In the genomic region with DNA sequence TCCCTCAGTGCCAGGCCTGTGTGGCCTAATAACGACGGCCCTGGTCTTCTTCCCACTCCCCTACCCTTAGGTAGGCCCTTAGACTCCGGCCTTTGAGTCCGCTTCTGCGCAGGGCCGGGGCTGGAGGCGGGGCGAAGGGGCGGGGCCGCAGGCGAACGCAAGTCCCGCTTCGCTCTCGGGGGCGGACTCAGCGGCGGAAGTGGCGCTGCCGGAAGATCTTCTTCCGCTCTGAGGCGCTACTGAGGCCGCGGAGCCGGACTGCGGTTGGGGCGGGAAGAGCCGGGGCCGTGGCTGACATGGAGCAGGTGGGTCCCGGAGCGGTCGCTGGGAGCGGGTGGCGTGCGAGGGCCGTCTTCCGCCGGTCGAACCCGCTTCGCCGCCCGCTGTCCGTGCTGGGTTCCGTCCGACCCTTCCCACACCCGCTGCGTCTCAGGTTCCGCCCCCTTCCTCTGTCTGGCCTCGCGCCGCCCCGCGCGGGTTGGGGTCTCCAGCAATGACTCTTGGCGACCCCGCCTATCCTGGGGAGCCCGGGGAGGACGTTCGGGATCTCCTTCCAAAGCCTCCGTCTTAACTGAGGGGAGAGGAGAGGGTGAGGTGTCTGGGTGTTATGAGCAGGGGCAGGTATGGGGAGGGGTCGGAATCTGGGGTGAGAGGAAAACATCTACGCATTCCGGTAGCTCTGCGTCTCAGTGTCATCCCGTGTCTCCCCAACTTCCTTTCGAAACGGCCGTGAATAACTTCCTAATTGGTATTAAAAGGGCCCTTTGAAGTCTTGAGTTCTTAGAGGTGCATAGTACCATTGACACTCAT, we compare ENCODE assay signal across 1 cellular context.
A peak's percentile ranks its signal among the peaks of the same experiment; 100 is the strongest.
TF ChIP-seq lines count a peak whose summit lies in the region.

A gene (plus strand): TSS at position 218 of the 810 bp plus-strand sequence. CDS start 16,388 bp downstream, outside the sequence.

TF ChIP-seq in HEK293, 187 proteins besides CTCF, POLR2A, EP300 and RAD21 (continued from another document and continues in another):
- TF ChIP-seq ZNF629 (tag by site-specific recombination; IDR thresholded peaks at IDR 0.05) (peak; percentile 71), ZNF544 (tag by site-specific recombination; IDR thresholded peaks at IDR 0.05) (no peak), OSR2 (tag by site-specific recombination; IDR thresholded peaks at IDR 0.05) (peak; percentile 44; the same call in 1 of the 2 replicates), ZNF529 (tag by site-specific recombination; IDR thresholded peaks at IDR 0.05; ENCODE audit: insufficient replicate concordance) (no peak), ZFP3 (tag by site-specific recombination; IDR thresholded peaks at IDR 0.05; ENCODE audit: low read depth) (no peak), ZNF555 (tag by site-specific recombination; conservative IDR thresholded peaks at IDR 0.05) (no peak), ZNF707 (tag by site-specific recombination; IDR thresholded peaks at IDR 0.05) (no peak), ZNF558 (tag by site-specific recombination; IDR thresholded peaks at IDR 0.05) (no peak), ZBTB8A (tag by site-specific recombination; IDR thresholded peaks at IDR 0.05) (peak; percentile 35; the same call in 1 of the 2 replicates), FEZF1 (tag by site-specific recombination; IDR thresholded peaks at IDR 0.05) (no peak), ZNF776 (tag by site-specific recombination; IDR thresholded peaks at IDR 0.05; ENCODE audit: borderline replicate concordance) (no peak), ZNF623 (tag by site-specific recombination; IDR thresholded peaks at IDR 0.05) (no peak), EGR2 (tag by site-specific recombination; IDR thresholded peaks at IDR 0.05; ENCODE audit: low read depth) (peak; percentile 57; the same call in 1 of the 2 replicates), ZNF324 (tag by site-specific recombination; IDR thresholded peaks at IDR 0.05) (no peak), ZNF530 (tag by site-specific recombination; IDR thresholded peaks at IDR 0.05; ENCODE audit: low read depth) (no peak), HOXD13 (CRISPR knock-in tag; IDR thresholded peaks at IDR 0.05; ENCODE audit: borderline replicate concordance) (no peak), ZNF596 (tag by site-specific recombination; IDR thresholded peaks at IDR 0.05) (no peak), ZNF426 (tag by site-specific recombination; IDR thresholded peaks at IDR 0.05) (no peak), MYNN (tag by site-specific recombination; IDR thresholded peaks at IDR 0.05; ENCODE audit: borderline replicate concordance) (no peak), ZNF214 (tag by site-specific recombination; IDR thresholded peaks at IDR 0.05; ENCODE audit: borderline replicate concordance) (no peak), ZNF221 (tag by site-specific recombination; IDR thresholded peaks at IDR 0.05; ENCODE audit: borderline replicate concordance) (peak; percentile 80; the same call in 1 of the 2 replicates), ZNF341 (tag by site-specific recombination; IDR thresholded peaks at IDR 0.05; ENCODE audit: low read depth) (peak; percentile 85), ZNF843 (tag by site-specific recombination; IDR thresholded peaks at IDR 0.05) (peak; percentile 58; the same call in 1 of the 2 replicates), MZF1 (tag by site-specific recombination; IDR thresholded peaks at IDR 0.05; ENCODE audit: borderline replicate concordance) (no peak), ZNF140 (tag by site-specific recombination; IDR thresholded peaks at IDR 0.05) (no peak; the same call in 1 of the 2 replicates), ZNF837 (tag by site-specific recombination; IDR thresholded peaks at IDR 0.05) (no peak), MEIS1 (CRISPR knock-in tag; IDR thresholded peaks at IDR 0.05; ENCODE audit: borderline replicate concordance) (no peak), ZXDB (tag by site-specific recombination; IDR thresholded peaks at IDR 0.05) (peak; percentile 94), ZNF777 (tag by site-specific recombination; IDR thresholded peaks at IDR 0.05; ENCODE audit: borderline replicate concordance) (no peak), ZNF791 (tag by site-specific recombination; IDR thresholded peaks at IDR 0.05) (no peak), ZNF175 (tag by site-specific recombination; IDR thresholded peaks at IDR 0.05) (no peak), SP2 (tag by site-specific recombination; IDR thresholded peaks at IDR 0.05) (peak; percentile 96)
- TF ChIP-seq, protein P1, sequence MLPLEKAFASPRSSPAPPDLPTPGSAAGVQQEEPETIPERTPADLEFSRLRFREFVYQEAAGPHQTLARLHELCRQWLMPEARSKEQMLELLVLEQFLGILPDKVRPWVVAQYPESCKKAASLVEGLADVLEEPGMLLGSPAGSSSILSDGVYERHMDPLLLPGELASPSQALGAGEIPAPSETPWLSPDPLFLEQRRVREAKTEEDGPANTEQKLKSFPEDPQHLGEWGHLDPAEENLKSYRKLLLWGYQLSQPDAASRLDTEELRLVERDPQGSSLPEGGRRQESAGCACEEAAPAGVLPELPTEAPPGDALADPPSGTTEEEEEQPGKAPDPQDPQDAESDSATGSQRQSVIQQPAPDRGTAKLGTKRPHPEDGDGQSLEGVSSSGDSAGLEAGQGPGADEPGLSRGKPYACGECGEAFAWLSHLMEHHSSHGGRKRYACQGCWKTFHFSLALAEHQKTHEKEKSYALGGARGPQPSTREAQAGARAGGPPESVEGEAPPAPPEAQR (tag by site-specific recombination; IDR thresholded peaks at IDR 0.05) = no peak
- TF ChIP-seq, protein P2, sequence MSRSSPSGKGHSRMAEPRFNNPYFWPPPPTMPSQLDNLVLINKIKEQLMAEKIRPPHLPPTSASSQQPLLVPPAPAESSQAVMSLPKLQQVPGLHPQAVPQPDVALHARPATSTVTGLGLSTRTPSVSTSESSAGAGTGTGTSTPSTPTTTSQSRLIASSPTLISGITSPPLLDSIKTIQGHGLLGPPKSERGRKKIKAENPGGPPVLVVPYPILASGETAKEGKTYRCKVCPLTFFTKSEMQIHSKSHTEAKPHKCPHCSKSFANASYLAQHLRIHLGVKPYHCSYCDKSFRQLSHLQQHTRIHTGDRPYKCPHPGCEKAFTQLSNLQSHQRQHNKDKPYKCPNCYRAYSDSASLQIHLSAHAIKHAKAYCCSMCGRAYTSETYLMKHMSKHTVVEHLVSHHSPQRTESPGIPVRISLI (tag by site-specific recombination; IDR thresholded peaks at IDR 0.05) = no peak
- TF ChIP-seq, protein P3, sequence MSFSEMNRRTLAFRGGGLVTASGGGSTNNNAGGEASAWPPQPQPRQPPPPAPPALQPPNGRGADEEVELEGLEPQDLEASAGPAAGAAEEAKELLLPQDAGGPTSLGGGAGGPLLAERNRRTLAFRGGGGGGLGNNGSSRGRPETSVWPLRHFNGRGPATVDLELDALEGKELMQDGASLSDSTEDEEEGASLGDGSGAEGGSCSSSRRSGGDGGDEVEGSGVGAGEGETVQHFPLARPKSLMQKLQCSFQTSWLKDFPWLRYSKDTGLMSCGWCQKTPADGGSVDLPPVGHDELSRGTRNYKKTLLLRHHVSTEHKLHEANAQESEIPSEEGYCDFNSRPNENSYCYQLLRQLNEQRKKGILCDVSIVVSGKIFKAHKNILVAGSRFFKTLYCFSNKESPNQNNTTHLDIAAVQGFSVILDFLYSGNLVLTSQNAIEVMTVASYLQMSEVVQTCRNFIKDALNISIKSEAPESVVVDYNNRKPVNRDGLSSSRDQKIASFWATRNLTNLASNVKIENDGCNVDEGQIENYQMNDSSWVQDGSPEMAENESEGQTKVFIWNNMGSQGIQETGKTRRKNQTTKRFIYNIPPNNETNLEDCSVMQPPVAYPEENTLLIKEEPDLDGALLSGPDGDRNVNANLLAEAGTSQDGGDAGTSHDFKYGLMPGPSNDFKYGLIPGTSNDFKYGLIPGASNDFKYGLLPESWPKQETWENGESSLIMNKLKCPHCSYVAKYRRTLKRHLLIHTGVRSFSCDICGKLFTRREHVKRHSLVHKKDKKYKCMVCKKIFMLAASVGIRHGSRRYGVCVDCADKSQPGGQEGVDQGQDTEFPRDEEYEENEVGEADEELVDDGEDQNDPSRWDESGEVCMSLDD (tag by site-specific recombination; IDR thresholded peaks at IDR 0.05) = peak; percentile 68; the same call in 1 of the 2 replicates
- TF ChIP-seq, protein P4, sequence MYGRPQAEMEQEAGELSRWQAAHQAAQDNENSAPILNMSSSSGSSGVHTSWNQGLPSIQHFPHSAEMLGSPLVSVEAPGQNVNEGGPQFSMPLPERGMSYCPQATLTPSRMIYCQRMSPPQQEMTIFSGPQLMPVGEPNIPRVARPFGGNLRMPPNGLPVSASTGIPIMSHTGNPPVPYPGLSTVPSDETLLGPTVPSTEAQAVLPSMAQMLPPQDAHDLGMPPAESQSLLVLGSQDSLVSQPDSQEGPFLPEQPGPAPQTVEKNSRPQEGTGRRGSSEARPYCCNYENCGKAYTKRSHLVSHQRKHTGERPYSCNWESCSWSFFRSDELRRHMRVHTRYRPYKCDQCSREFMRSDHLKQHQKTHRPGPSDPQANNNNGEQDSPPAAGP (tag by site-specific recombination; IDR thresholded peaks at IDR 0.05) = peak; percentile 85
- TF ChIP-seq, protein P5, sequence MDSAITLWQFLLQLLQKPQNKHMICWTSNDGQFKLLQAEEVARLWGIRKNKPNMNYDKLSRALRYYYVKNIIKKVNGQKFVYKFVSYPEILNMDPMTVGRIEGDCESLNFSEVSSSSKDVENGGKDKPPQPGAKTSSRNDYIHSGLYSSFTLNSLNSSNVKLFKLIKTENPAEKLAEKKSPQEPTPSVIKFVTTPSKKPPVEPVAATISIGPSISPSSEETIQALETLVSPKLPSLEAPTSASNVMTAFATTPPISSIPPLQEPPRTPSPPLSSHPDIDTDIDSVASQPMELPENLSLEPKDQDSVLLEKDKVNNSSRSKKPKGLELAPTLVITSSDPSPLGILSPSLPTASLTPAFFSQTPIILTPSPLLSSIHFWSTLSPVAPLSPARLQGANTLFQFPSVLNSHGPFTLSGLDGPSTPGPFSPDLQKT (IDR thresholded peaks at IDR 0.05; ENCODE audit: borderline replicate concordance, low read depth, low read length) = no peak
- TF ChIP-seq, protein P6, sequence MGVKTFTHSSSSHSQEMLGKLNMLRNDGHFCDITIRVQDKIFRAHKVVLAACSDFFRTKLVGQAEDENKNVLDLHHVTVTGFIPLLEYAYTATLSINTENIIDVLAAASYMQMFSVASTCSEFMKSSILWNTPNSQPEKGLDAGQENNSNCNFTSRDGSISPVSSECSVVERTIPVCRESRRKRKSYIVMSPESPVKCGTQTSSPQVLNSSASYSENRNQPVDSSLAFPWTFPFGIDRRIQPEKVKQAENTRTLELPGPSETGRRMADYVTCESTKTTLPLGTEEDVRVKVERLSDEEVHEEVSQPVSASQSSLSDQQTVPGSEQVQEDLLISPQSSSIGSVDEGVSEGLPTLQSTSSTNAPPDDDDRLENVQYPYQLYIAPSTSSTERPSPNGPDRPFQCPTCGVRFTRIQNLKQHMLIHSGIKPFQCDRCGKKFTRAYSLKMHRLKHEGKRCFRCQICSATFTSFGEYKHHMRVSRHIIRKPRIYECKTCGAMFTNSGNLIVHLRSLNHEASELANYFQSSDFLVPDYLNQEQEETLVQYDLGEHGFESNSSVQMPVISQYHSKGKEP (tag by site-specific recombination; IDR thresholded peaks at IDR 0.05) = no peak
- TF ChIP-seq, protein P7, sequence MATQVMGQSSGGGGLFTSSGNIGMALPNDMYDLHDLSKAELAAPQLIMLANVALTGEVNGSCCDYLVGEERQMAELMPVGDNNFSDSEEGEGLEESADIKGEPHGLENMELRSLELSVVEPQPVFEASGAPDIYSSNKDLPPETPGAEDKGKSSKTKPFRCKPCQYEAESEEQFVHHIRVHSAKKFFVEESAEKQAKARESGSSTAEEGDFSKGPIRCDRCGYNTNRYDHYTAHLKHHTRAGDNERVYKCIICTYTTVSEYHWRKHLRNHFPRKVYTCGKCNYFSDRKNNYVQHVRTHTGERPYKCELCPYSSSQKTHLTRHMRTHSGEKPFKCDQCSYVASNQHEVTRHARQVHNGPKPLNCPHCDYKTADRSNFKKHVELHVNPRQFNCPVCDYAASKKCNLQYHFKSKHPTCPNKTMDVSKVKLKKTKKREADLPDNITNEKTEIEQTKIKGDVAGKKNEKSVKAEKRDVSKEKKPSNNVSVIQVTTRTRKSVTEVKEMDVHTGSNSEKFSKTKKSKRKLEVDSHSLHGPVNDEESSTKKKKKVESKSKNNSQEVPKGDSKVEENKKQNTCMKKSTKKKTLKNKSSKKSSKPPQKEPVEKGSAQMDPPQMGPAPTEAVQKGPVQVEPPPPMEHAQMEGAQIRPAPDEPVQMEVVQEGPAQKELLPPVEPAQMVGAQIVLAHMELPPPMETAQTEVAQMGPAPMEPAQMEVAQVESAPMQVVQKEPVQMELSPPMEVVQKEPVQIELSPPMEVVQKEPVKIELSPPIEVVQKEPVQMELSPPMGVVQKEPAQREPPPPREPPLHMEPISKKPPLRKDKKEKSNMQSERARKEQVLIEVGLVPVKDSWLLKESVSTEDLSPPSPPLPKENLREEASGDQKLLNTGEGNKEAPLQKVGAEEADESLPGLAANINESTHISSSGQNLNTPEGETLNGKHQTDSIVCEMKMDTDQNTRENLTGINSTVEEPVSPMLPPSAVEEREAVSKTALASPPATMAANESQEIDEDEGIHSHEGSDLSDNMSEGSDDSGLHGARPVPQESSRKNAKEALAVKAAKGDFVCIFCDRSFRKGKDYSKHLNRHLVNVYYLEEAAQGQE (tag by site-specific recombination; IDR thresholded peaks at IDR 0.05) = no peak; the same call in 1 of the 2 replicates
- TF ChIP-seq, protein P8, sequence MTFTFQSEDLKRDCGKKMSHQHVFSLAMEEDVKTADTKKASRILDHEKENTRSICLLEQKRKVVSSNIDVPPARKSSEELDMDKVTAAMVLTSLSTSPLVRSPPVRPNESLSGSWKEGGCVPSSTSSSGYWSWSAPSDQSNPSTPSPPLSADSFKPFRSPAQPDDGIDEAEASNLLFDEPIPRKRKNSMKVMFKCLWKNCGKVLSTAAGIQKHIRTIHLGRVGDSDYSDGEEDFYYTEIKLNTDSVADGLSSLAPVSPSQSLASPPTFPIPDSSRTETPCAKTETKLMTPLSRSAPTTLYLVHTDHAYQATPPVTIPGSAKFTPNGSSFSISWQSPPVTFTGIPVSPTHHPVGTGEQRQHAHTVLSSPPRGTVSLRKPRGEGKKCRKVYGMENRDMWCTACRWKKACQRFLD (tag by site-specific recombination; IDR thresholded peaks at IDR 0.05) = no peak
- TF ChIP-seq, protein P9, sequence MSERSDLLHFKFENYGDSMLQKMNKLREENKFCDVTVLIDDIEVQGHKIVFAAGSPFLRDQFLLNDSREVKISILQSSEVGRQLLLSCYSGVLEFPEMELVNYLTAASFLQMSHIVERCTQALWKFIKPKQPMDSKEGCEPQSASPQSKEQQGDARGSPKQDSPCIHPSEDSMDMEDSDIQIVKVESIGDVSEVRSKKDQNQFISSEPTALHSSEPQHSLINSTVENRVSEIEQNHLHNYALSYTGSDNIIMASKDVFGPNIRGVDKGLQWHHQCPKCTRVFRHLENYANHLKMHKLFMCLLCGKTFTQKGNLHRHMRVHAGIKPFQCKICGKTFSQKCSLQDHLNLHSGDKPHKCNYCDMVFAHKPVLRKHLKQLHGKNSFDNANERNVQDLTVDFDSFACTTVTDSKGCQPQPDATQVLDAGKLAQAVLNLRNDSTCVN (tag by site-specific recombination; optimal IDR thresholded peaks at IDR 0.05) = peak; percentile 69
- TF ChIP-seq, protein P10, sequence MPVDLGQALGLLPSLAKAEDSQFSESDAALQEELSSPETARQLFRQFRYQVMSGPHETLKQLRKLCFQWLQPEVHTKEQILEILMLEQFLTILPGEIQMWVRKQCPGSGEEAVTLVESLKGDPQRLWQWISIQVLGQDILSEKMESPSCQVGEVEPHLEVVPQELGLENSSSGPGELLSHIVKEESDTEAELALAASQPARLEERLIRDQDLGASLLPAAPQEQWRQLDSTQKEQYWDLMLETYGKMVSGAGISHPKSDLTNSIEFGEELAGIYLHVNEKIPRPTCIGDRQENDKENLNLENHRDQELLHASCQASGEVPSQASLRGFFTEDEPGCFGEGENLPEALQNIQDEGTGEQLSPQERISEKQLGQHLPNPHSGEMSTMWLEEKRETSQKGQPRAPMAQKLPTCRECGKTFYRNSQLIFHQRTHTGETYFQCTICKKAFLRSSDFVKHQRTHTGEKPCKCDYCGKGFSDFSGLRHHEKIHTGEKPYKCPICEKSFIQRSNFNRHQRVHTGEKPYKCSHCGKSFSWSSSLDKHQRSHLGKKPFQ (tag by site-specific recombination; IDR thresholded peaks at IDR 0.05) = no peak
